22 cellular contexts compared by ENCODE assay signal in genomic region chr14:60510254-60510975, GRCh38. TPM values are rescaled to one million over a fixed set of nuclear protein-coding genes. Genes with fewer than 3 reads are reported as not detected.
DNase-seq lines count a peak whose midpoint lies in the region; ATAC-seq, FAIRE-seq and TF ChIP-seq lines count a peak whose summit lies in the region.
"Had no signal": no experiment of that assay in that cellular context is flagged by ENCODE, and none has a peak within 500 bp of the region (broad histone marks: within the 10 kb centered on the region; RNA-seq: fewer than 3 reads in every experiment).

No MANE protein-coding gene starts in this region.

- H3K27me3 ChIP-seq in HUES6 (ENCODE audit: control insufficient read depth, insufficient read depth, low read length) (peaks cover 99% of the 10 kb centered on the region), neural cell (ENCODE audit: insufficient read depth, low read depth, low read length) (peaks cover 100% of the 10 kb centered on the region), breast epithelium (peaks cover 7 to 100% of the 10 kb centered on the region in 2 donors)

- peaks cover 23% of the 10 kb centered on the region for H3K27me3 Mint-ChIP-seq in endothelial cell (ENCODE audit: unreplicated experiment)
- peaks cover 61 to 62% of the 10 kb centered on the region in 2 donors for H3K27me3 Mint-ChIP-seq in natural killer cell (ENCODE audit: low read depth in 2 of 2)

- H3K4me1 Mint-ChIP-seq in endothelial cell (ENCODE audit: unreplicated experiment) (peaks cover 40% of the 10 kb centered on the region), natural killer cell (peaks cover 5 to 10% of the 10 kb centered on the region in 2 donors)

- FAIRE-seq in RCC 7860 (lab: Jason Lieb, UNC): no peak

- no peak for TF ChIP-seq EP300 in neural cell (conservative IDR thresholded peaks at IDR 0.05; ENCODE audit: poor library complexity, severe bottlenecking)

- no peak for ATAC-seq in natural killer cell
- ATAC-seq: heart right ventricle, left colon had no signal

- H3F3A ChIP-seq in neural cell (ENCODE audit: insufficient read depth, low read length, poor library complexity, severe bottlenecking): no peaks in the 10 kb centered on the region

- no peaks in the 10 kb centered on the region for H4K20me1 ChIP-seq in neural cell (ENCODE audit: insufficient read depth)

- TF ChIP-seq CTCF in endothelial cell (IDR thresholded peaks at IDR 0.05; ENCODE audit: unreplicated experiment): no peak
- TF ChIP-seq CTCF in neural cell (IDR thresholded peaks at IDR 0.05; ENCODE audit: poor library complexity, severe bottlenecking): no peak
- no peak for TF ChIP-seq CTCF in breast epithelium (IDR thresholded peaks at IDR 0.05)
- no peak for TF ChIP-seq CTCF in natural killer cell (IDR thresholded peaks at IDR 0.05)

- no peaks in the 10 kb centered on the region for H3K9me3 ChIP-seq in HUES6 (ENCODE audit: control insufficient read depth, insufficient read depth, low read depth, low read length)
- H3K9me3 ChIP-seq in neural cell (ENCODE audit: low read length): no peaks in the 10 kb centered on the region
- no peaks in the 10 kb centered on the region for H3K9me3 ChIP-seq in breast epithelium
- H3K9me3 ChIP-seq: heart right ventricle, thyroid gland had no signal

- H3K4me3 ChIP-seq in HUES6 (ENCODE audit: low read depth, low read length) (peak overlapping the region; percentile 61; the same call in 1 of the 2 replicates), neural cell (ENCODE audit: low read length) (no peak overlapping the region), breast epithelium (peak overlapping the region in 1 of 3 donors; percentile 49)
- H3K4me3 ChIP-seq: thyroid gland had no signal

- H3K4me1 ChIP-seq in HUES6 (ENCODE audit: control insufficient read depth, insufficient read depth, low read length) (peaks cover 39% of the 10 kb centered on the region), breast epithelium (peaks cover 4 to 9% of the 10 kb centered on the region in 2 donors)

- H3K4me2 ChIP-seq in neural cell (ENCODE audit: low read length): no peak overlapping the region

- H3K9me3 Mint-ChIP-seq in endothelial cell (ENCODE audit: unreplicated experiment) (no peaks in the 10 kb centered on the region), natural killer cell (no peaks in the 10 kb centered on the region)

- intact Hi-C loops in breast epithelium (cut with DNase I; ENCODE audit: low total_unique reads): loop anchor here (5.0 kb wide), 1 partner anchor 193 kb away; no protein-coding TSS in a partner anchor
- intact Hi-C loops in natural killer cell (cut with micrococcal nuclease): no loop called here

- H3K9ac ChIP-seq in HUES6 (ENCODE audit: low read length): no peak overlapping the region
- no peak overlapping the region for H3K9ac ChIP-seq in neural cell (ENCODE audit: low read length)

- H3K27ac Mint-ChIP-seq in endothelial cell (ENCODE audit: unreplicated experiment) (no peak overlapping the region), natural killer cell (no peak overlapping the region)

- no peaks in the 10 kb centered on the region for H3K79me2 ChIP-seq in neural cell (replicated peaks; ENCODE audit: insufficient read depth, low read length)

- H3K9me2 ChIP-seq in neural cell (ENCODE audit: insufficient read depth, low read length): no peaks in the 10 kb centered on the region

- H3K4me3 Mint-ChIP-seq in endothelial cell (ENCODE audit: unreplicated experiment) (peak overlapping the region; percentile 47), natural killer cell (no peak overlapping the region)

- H3K36me3 ChIP-seq in HUES6 (ENCODE audit: control insufficient read depth, insufficient read depth, low read length) (no peaks in the 10 kb centered on the region), neural cell (ENCODE audit: insufficient read depth, low read length) (no peaks in the 10 kb centered on the region), breast epithelium (no peaks in the 10 kb centered on the region)
- H3K36me3 ChIP-seq: heart right ventricle, thyroid gland had no signal

- no peak overlapping the region for H3K27ac ChIP-seq in HUES6 (ENCODE audit: low read depth, low read length)
- no peak overlapping the region for H3K27ac ChIP-seq in neural cell (ENCODE audit: low read length)
- H3K27ac ChIP-seq in breast epithelium: no peak overlapping the region
- H3K27ac ChIP-seq: heart right ventricle, thyroid gland had no signal

- no peak for TF ChIP-seq POLR2A in breast epithelium (IDR thresholded peaks at IDR 0.05)

- no peak overlapping the region for H2AFZ ChIP-seq in neural cell (ENCODE audit: low read depth, low read length)

- no peaks in the 10 kb centered on the region for H3K36me3 Mint-ChIP-seq in endothelial cell (ENCODE audit: low read depth, unreplicated experiment)
- no peaks in the 10 kb centered on the region for H3K36me3 Mint-ChIP-seq in natural killer cell

- TF ChIP-seq RAD21 in neural cell (conservative IDR thresholded peaks at IDR 0.05): no peak

- peak; percentile 46 for DNase-seq in ELF-1 (ENCODE audit: low read depth, low spot score)
- DNase-seq in endothelial cell (ENCODE audit: low spot score): no peak
- DNase-seq in breast epithelium (ENCODE audit: low spot score in 2 of 2): no peak
- no peak for DNase-seq in RCC 7860 (ENCODE audit: low spot score)
- no peak for DNase-seq in natural killer cell
- no peak for DNase-seq in HuH-7 (ENCODE audit: low spot score)
- DNase-seq: activated CD4-positive, alpha-beta T cell treated with anti-CD3 and anti-CD28 coated beads, Interleukin-2, amount 50 U/mL, for 4 hours; AML-193; GF-D8; left colon; NCI-H1105 treated with DMSO at 0.1 percent for 48 hours; stimulated activated CD4-positive, alpha-beta T cell treated with anti-CD3 and anti-CD28 coated beads, Interleukin-4, amount 100 ng/mL, for 4 hours; stimulated activated CD8-positive, alpha-beta memory T cell treated with anti-CD3 and anti-CD28 coated beads, Interleukin-4, amount 100 ng/mL, for 48 hours; thyroid gland had no signal

TF ChIP-seq in neural cell, 6 proteins besides CTCF, POLR2A, EP300 and RAD21:
- TF ChIP-seq POLR2AphosphoS5 (IDR thresholded peaks at IDR 0.05) (peak; percentile 30), TAF1 (IDR thresholded peaks at IDR 0.05; ENCODE audit: low read depth) (no peak), EZH2 (IDR thresholded peaks at IDR 0.05; ENCODE audit: borderline replicate concordance, insufficient read depth, low read length, poor library complexity, severe bottlenecking) (peak; percentile 81)

RNA-seq across cellular contexts. Expression of gene SIX6, which starts 1.5 kb away (rescaled TPM):
- total RNA-seq in endothelial cell (ENCODE audit: unreplicated experiment) (not detected), breast epithelium (not detected), natural killer cell (not detected)
- polyA plus RNA-seq in neural cell: not detected in 2 replicates
- not detected in 2 replicates for polyA minus RNA-seq in neural cell
- total RNA-seq: cardiac septum, fibroblast of lung, heart right ventricle, left colon, LHCN-M2, mucosa of gallbladder, skeletal muscle tissue, thyroid gland had no signal
- polyA plus RNA-seq: fibroblast of lung, heart right ventricle had no signal

RNA-seq across cellular contexts. Expression of gene C14orf39, which starts 24.6 kb away (rescaled TPM):
- total RNA-seq in endothelial cell (ENCODE audit: unreplicated experiment): 3.8 TPM
- polyA plus RNA-seq in neural cell: 0.12 TPM in 1 of 2 replicates, not detected in the other
- not detected in 2 replicates for polyA minus RNA-seq in neural cell
- 1 to 10 TPM in 1 of 3 donors, under 1 TPM in 1, not detected in 1; 0.33 to 2.1 TPM for total RNA-seq in breast epithelium
- total RNA-seq in natural killer cell: not detected
- total RNA-seq: cardiac septum, fibroblast of lung, heart right ventricle, left colon, mucosa of gallbladder had no signal
- polyA plus RNA-seq: heart right ventricle had no signal
